In the genomic region with DNA sequence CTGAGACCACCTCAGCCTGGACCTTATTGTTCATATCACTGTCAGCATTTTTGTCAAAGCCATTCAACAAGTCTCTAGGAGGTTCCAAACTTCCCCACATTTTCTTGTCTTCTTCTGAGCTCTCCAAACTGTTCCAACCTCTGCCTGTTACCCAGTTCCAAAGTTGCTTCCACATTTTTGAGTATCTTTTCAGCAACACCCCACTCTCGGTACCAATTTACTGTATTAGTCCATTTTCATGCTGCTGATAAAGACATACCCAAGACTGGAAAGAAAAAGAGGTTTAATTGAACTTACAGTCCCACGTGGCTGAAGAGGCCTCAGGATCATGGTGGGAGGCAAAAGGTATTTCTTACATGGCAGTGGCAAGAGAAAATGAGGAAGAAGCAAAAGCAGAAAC, we compare ENCODE assay signal across 6 cellular contexts.
DNase-seq lines count a peak whose midpoint lies in the region; ATAC-seq, FAIRE-seq and TF ChIP-seq lines count a peak whose summit lies in the region.
"Not testable (repeated sequence)": the region's sequence is repeated elsewhere in the genome, so short reads cannot be mapped to it uniquely, and the experiment has no call there.

No MANE protein-coding gene starts in this region.

- not testable (repeated sequence) for TF ChIP-seq EP300 in K562 (IDR thresholded peaks at IDR 0.05; ENCODE audit: low read length)

- not testable (repeated sequence) for DNase-seq in activated T-cell treated with anti-CD3 and anti-CD28 coated beads, Interleukin-2, amount 50 U/mL, for 72 hours; K562 (ENCODE audit: extremely low read depth in 1 of 4, low spot score in 3 of 4); endodermal cell; natural killer cell; stimulated activated effector memory CD8-positive, alpha-beta T cell treated with anti-CD3 and anti-CD28 coated beads, Interleukin-12 subunit alpha, Interleukin-12 subunit beta, amount 100 ng/mL, for 72 hours (ENCODE audit: low spot score in 2 of 2)

- H4K20me1 ChIP-seq in K562 (replicated peaks; ENCODE audit: control insufficient read depth, insufficient read depth, low read length): not testable (repeated sequence)

- H3K27me3 ChIP-seq in K562 (ENCODE audit: control insufficient read depth in 2 of 2, insufficient read depth in 2 of 2, low read length in 2 of 2); endodermal cell (ENCODE audit: control insufficient read depth, insufficient read depth, low read length, poor library complexity, severe bottlenecking): not testable (repeated sequence)

- WGBS in K562 (ENCODE audit: insufficient coverage, low coverage, missing lambda C conversion rate): 13% methylated on average over 2 of the region's 2 CpGs
- WGBS in endodermal cell (ENCODE audit: insufficient coverage in 1 of 2, insufficient read length in 1 of 2), 2 experiments: 83 to 100% methylated on average over 2 of the region's 2 CpGs

- intact Hi-C loops in K562 (cut with micrococcal nuclease); natural killer cell (cut with micrococcal nuclease): not testable (repeated sequence)

- not testable (repeated sequence) for TF ChIP-seq POLR2A in K562 (conservative IDR thresholded peaks at IDR 0.05)

- H3K27me3 Mint-ChIP-seq in activated T-cell treated with anti-CD3 and anti-CD28 coated beads, Interleukin-2, amount 50 U/mL, for 72 hours (ENCODE audit: low read depth); endodermal cell (ENCODE audit: insufficient read depth); natural killer cell (ENCODE audit: low read depth in 2 of 2): not testable (repeated sequence)

- peaks cover 7 to 20% of the 10 kb centered on the region in 2 donors for H3K36me3 Mint-ChIP-seq in activated T-cell treated with anti-CD3 and anti-CD28 coated beads, Interleukin-2, amount 50 U/mL, for 72 hours (ENCODE audit: insufficient read depth in 2 of 2)
- H3K36me3 Mint-ChIP-seq in endodermal cell (ENCODE audit: low read depth): not testable (repeated sequence)
- peaks cover 20% of the 10 kb centered on the region for H3K36me3 Mint-ChIP-seq in natural killer cell
- peaks cover 17% of the 10 kb centered on the region for H3K36me3 Mint-ChIP-seq in stimulated activated effector memory CD8-positive, alpha-beta T cell treated with anti-CD3 and anti-CD28 coated beads, Interleukin-12 subunit alpha, Interleukin-12 subunit beta, amount 100 ng/mL, for 72 hours

- CTCF ChIA-PET in HEK293 (lab: Yijun Ruan, JAX); K562 (lab: Yijun Ruan, JAX; ENCODE audit: low intra/inter-chr PET ratio): not testable (repeated sequence)

- H3K79me2 ChIP-seq in K562 (ENCODE audit: control insufficient read depth, insufficient read depth, low read length): not testable (repeated sequence)

- FAIRE-seq in K562 (lab: Jason Lieb, UNC): not testable (repeated sequence)

- in situ Hi-C loops in K562 (cut with MboI): not testable (repeated sequence)

- not testable (repeated sequence) for H3K9ac ChIP-seq in K562 (ENCODE audit: insufficient read depth in 1 of 2, low read depth in 2 of 2, low read length in 2 of 2); endodermal cell (ENCODE audit: extremely low read depth, low read length, poor library complexity, severe bottlenecking)

- H3K9me1 ChIP-seq in K562 (ENCODE audit: control insufficient read depth, insufficient read depth, low read length): not testable (repeated sequence)

- H3K9me3 Mint-ChIP-seq in activated T-cell treated with anti-CD3 and anti-CD28 coated beads, Interleukin-2, amount 50 U/mL, for 72 hours; natural killer cell; stimulated activated effector memory CD8-positive, alpha-beta T cell treated with anti-CD3 and anti-CD28 coated beads, Interleukin-12 subunit alpha, Interleukin-12 subunit beta, amount 100 ng/mL, for 72 hours: not testable (repeated sequence)
- H3K9me3 Mint-ChIP-seq in endodermal cell: peaks cover 20% of the 10 kb centered on the region

- H2AFZ ChIP-seq in K562 (ENCODE audit: low read depth, low read length): not testable (repeated sequence)

- peaks cover 58% of the 10 kb centered on the region for H3K4me1 Mint-ChIP-seq in activated T-cell treated with anti-CD3 and anti-CD28 coated beads, Interleukin-2, amount 50 U/mL, for 72 hours (ENCODE audit: low read depth)
- H3K4me1 Mint-ChIP-seq in endodermal cell (peaks cover 55% of the 10 kb centered on the region), natural killer cell (peaks cover 96 to 97% of the 10 kb centered on the region in 2 donors)
- peaks cover 90% of the 10 kb centered on the region for H3K4me1 Mint-ChIP-seq in stimulated activated effector memory CD8-positive, alpha-beta T cell treated with anti-CD3 and anti-CD28 coated beads, Interleukin-12 subunit alpha, Interleukin-12 subunit beta, amount 100 ng/mL, for 72 hours

- H3K4me3 ChIP-seq in HEK293 (ENCODE audit: low read depth, low read length); K562: not testable (repeated sequence)
- peak overlapping the region; percentile 59 for H3K4me3 ChIP-seq in endodermal cell (ENCODE audit: low read length)

- not testable (repeated sequence) for H3K9me3 ChIP-seq in HEK293 (ENCODE audit: control insufficient read depth, insufficient read depth, low read depth, low read length); K562 (replicated peaks; ENCODE audit: control insufficient read depth, insufficient read depth, low read depth, low read length)
- H3K9me3 ChIP-seq in endodermal cell (ENCODE audit: control insufficient read depth, low read length): peaks cover 16% of the 10 kb centered on the region

- not testable (repeated sequence) for H3K4me1 ChIP-seq in HEK293 (ENCODE audit: control insufficient read depth, insufficient read depth, low read length)
- H3K4me1 ChIP-seq in K562 (replicated peaks in 1 of 2; ENCODE audit: control insufficient read depth in 2 of 2, insufficient read depth in 2 of 2, low read length in 2 of 2) (peaks cover 0 to 29% of the 10 kb centered on the region in 2 experiments; a peak in 3 of 5 replicates), endodermal cell (ENCODE audit: control insufficient read depth, insufficient read depth, low read length) (peaks cover 14% of the 10 kb centered on the region)

- not testable (repeated sequence) for H3K27ac ChIP-seq in HEK293 (ENCODE audit: extremely low read depth, low read depth, low read length); K562 (ENCODE audit: extremely low read depth, low read depth, low read length); endodermal cell (ENCODE audit: low read depth, low read length)

- POLR2A ChIA-PET in HEK293 (lab: Yijun Ruan, JAX); K562 (lab: Yijun Ruan, JAX): not testable (repeated sequence)

- ATAC-seq in activated T-cell treated with anti-CD3 and anti-CD28 coated beads, Interleukin-2, amount 50 U/mL, for 72 hours (replicated peaks in 1 of 2); K562; natural killer cell; stimulated activated effector memory CD8-positive, alpha-beta T cell treated with anti-CD3 and anti-CD28 coated beads, Interleukin-12 subunit alpha, Interleukin-12 subunit beta, amount 100 ng/mL, for 72 hours: not testable (repeated sequence)

- not testable (repeated sequence) for TF ChIP-seq CTCF in HEK293 (tag by site-specific recombination; IDR thresholded peaks at IDR 0.05); K562 (IDR thresholded peaks at IDR 0.05 in 2 of 3, conservative IDR thresholded peaks at IDR 0.05 in 1 of 3; ENCODE audit: insufficient read depth in 2 of 3, low read depth in 1 of 3, low read length in 3 of 3); endodermal cell (conservative IDR thresholded peaks at IDR 0.05); natural killer cell (IDR thresholded peaks at IDR 0.05)

- TF ChIP-seq RAD21 in K562 (CRISPR knock-in tag; conservative IDR thresholded peaks at IDR 0.05 in 1 of 2, IDR thresholded peaks at IDR 0.05 in 1 of 2): not testable (repeated sequence)

- BruUV-seq in K562 (replicated peaks; lab: Mats Ljungman, UMichigan): not testable (repeated sequence)

- peak overlapping the region; percentile 80 for H3K27ac Mint-ChIP-seq in activated T-cell treated with anti-CD3 and anti-CD28 coated beads, Interleukin-2, amount 50 U/mL, for 72 hours
- not testable (repeated sequence) for H3K27ac Mint-ChIP-seq in endodermal cell
- peak overlapping the region; percentile 87 to 90 for H3K27ac Mint-ChIP-seq in natural killer cell
- peak overlapping the region; percentile 95 for H3K27ac Mint-ChIP-seq in stimulated activated effector memory CD8-positive, alpha-beta T cell treated with anti-CD3 and anti-CD28 coated beads, Interleukin-12 subunit alpha, Interleukin-12 subunit beta, amount 100 ng/mL, for 72 hours

- H3K4me3 Mint-ChIP-seq in activated T-cell treated with anti-CD3 and anti-CD28 coated beads, Interleukin-2, amount 50 U/mL, for 72 hours; endodermal cell: not testable (repeated sequence)
- peak overlapping the region; percentile 28 for H3K4me3 Mint-ChIP-seq in natural killer cell
- H3K4me3 Mint-ChIP-seq in stimulated activated effector memory CD8-positive, alpha-beta T cell treated with anti-CD3 and anti-CD28 coated beads, Interleukin-12 subunit alpha, Interleukin-12 subunit beta, amount 100 ng/mL, for 72 hours: peak overlapping the region; percentile 26

- H3K36me3 ChIP-seq in HEK293 (ENCODE audit: control insufficient read depth in 2 of 2, insufficient read depth in 1 of 2, low read length in 2 of 2); K562 (ENCODE audit: control insufficient read depth, insufficient read depth, low read length); endodermal cell (ENCODE audit: control insufficient read depth, insufficient read depth, low read length): not testable (repeated sequence)

- not testable (repeated sequence) for H3K4me2 ChIP-seq in K562 (ENCODE audit: insufficient read depth, low read length)

TF ChIP-seq in HEK293, 187 proteins besides CTCF, POLR2A, EP300 and RAD21:
- TF ChIP-seq ZNF707 (tag by site-specific recombination; IDR thresholded peaks at IDR 0.05): peak; percentile 91

TF ChIP-seq in K562, 482 proteins besides CTCF, POLR2A, EP300 and RAD21:
- peak; percentile 58; the same call in 1 of the 2 replicates for TF ChIP-seq TRIM28 (IDR thresholded peaks at IDR 0.05)
- peak; percentile 96 for TF ChIP-seq ZNF707 (CRISPR knock-in tag; conservative IDR thresholded peaks at IDR 0.05)
